In genomic region chr6:42407379-42407778, GRCh38 we compare ENCODE assay signal across 1 cellular context.
TF ChIP-seq lines count a peak whose summit lies in the region.

No MANE protein-coding gene starts in this region.

TF ChIP-seq in K562, 482 proteins besides CTCF, POLR2A, EP300 and RAD21 (continued from another document):
- no peak for TF ChIP-seq HSF4 (CRISPR knock-in tag; IDR thresholded peaks at IDR 0.05; ENCODE audit: borderline replicate concordance)
- no peak for TF ChIP-seq RBM14 (IDR thresholded peaks at IDR 0.05; ENCODE audit: borderline replicate concordance, insufficient read depth, low read depth, low read length)
- TF ChIP-seq CCNT2 (IDR thresholded peaks at IDR 0.05; ENCODE audit: borderline replicate concordance, extremely low read depth, insufficient read length, low read depth, low read length), result no peak
- TF ChIP-seq RFX5 (IDR thresholded peaks at IDR 0.05; ENCODE audit: low read depth, low read length), result no peak
- peak in 1 of 2 experiments; percentile 21; a peak in 1 of 4 replicates for TF ChIP-seq SRF (CRISPR knock-in tag; IDR thresholded peaks at IDR 0.05)
- TF ChIP-seq MYC (IDR thresholded peaks at IDR 0.05; ENCODE audit: low read depth, low read length), result peak; percentile 53; the same call in 1 of the 2 replicates
- no peak for TF ChIP-seq MYC (CRISPR knock-in tag; IDR thresholded peaks at IDR 0.05; ENCODE audit: borderline replicate concordance, low read depth)
- TF ChIP-seq, protein P1, sequence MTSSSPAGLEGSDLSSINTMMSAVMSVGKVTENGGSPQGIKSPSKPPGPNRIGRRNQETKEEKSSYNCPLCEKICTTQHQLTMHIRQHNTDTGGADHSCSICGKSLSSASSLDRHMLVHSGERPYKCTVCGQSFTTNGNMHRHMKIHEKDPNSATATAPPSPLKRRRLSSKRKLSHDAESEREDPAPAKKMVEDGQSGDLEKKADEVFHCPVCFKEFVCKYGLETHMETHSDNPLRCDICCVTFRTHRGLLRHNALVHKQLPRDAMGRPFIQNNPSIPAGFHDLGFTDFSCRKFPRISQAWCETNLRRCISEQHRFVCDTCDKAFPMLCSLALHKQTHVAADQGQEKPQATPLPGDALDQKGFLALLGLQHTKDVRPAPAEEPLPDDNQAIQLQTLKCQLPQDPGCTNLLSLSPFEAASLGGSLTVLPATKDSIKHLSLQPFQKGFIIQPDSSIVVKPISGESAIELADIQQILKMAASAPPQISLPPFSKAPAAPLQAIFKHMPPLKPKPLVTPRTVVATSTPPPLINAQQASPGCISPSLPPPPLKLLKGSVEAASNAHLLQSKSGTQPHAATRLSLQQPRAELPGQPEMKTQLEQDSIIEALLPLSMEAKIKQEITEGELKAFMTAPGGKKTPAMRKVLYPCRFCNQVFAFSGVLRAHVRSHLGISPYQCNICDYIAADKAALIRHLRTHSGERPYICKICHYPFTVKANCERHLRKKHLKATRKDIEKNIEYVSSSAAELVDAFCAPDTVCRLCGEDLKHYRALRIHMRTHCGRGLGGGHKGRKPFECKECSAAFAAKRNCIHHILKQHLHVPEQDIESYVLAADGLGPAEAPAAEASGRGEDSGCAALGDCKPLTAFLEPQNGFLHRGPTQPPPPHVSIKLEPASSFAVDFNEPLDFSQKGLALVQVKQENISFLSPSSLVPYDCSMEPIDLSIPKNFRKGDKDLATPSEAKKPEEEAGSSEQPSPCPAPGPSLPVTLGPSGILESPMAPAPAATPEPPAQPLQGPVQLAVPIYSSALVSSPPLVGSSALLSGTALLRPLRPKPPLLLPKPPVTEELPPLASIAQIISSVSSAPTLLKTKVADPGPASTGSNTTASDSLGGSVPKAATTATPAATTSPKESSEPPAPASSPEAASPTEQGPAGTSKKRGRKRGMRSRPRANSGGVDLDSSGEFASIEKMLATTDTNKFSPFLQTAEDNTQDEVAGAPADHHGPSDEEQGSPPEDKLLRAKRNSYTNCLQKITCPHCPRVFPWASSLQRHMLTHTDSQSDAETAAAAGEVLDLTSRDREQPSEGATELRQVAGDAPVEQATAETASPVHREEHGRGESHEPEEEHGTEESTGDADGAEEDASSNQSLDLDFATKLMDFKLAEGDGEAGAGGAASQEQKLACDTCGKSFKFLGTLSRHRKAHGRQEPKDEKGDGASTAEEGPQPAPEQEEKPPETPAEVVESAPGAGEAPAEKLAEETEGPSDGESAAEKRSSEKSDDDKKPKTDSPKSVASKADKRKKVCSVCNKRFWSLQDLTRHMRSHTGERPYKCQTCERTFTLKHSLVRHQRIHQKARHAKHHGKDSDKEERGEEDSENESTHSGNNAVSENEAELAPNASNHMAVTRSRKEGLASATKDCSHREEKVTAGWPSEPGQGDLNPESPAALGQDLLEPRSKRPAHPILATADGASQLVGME (CRISPR knock-in tag; IDR thresholded peaks at IDR 0.05), result no peak
- no peak for TF ChIP-seq KLF10 (CRISPR knock-in tag; IDR thresholded peaks at IDR 0.05)
- no peak for TF ChIP-seq MCM3 (IDR thresholded peaks at IDR 0.05)
- TF ChIP-seq ZFP1 (CRISPR knock-in tag; IDR thresholded peaks at IDR 0.05), result no peak
- TF ChIP-seq, protein P2, sequence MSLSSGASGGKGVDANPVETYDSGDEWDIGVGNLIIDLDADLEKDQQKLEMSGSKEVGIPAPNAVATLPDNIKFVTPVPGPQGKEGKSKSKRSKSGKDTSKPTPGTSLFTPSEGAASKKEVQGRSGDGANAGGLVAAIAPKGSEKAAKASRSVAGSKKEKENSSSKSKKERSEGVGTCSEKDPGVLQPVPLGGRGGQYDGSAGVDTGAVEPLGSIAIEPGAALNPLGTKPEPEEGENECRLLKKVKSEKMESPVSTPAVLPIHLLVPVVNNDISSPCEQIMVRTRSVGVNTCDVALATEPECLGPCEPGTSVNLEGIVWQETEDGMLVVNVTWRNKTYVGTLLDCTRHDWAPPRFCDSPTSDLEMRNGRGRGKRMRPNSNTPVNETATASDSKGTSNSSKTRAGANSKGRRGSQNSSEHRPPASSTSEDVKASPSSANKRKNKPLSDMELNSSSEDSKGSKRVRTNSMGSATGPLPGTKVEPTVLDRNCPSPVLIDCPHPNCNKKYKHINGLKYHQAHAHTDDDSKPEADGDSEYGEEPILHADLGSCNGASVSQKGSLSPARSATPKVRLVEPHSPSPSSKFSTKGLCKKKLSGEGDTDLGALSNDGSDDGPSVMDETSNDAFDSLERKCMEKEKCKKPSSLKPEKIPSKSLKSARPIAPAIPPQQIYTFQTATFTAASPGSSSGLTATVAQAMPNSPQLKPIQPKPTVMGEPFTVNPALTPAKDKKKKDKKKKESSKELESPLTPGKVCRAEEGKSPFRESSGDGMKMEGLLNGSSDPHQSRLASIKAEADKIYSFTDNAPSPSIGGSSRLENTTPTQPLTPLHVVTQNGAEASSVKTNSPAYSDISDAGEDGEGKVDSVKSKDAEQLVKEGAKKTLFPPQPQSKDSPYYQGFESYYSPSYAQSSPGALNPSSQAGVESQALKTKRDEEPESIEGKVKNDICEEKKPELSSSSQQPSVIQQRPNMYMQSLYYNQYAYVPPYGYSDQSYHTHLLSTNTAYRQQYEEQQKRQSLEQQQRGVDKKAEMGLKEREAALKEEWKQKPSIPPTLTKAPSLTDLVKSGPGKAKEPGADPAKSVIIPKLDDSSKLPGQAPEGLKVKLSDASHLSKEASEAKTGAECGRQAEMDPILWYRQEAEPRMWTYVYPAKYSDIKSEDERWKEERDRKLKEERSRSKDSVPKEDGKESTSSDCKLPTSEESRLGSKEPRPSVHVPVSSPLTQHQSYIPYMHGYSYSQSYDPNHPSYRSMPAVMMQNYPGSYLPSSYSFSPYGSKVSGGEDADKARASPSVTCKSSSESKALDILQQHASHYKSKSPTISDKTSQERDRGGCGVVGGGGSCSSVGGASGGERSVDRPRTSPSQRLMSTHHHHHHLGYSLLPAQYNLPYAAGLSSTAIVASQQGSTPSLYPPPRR (CRISPR knock-in tag; IDR thresholded peaks at IDR 0.05; ENCODE audit: borderline replicate concordance), result no peak
- TF ChIP-seq LARP7 (IDR thresholded peaks at IDR 0.05), result no peak
- TF ChIP-seq ZNF316 (IDR thresholded peaks at IDR 0.05), result no peak
- no peak for TF ChIP-seq BDP1 (IDR thresholded peaks at IDR 0.05; ENCODE audit: insufficient read depth, insufficient read length)
- TF ChIP-seq, protein P3, sequence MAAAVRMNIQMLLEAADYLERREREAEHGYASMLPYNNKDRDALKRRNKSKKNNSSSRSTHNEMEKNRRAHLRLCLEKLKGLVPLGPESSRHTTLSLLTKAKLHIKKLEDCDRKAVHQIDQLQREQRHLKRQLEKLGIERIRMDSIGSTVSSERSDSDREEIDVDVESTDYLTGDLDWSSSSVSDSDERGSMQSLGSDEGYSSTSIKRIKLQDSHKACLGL (CRISPR knock-in tag; IDR thresholded peaks at IDR 0.05; ENCODE audit: borderline replicate concordance, poor library complexity, severe bottlenecking), result no peak
- no peak for TF ChIP-seq ZEB2 (IDR thresholded peaks at IDR 0.05)
- TF ChIP-seq ZNF717 (CRISPR knock-in tag; IDR thresholded peaks at IDR 0.05), result no peak
- TF ChIP-seq RBBP5 (IDR thresholded peaks at IDR 0.05; ENCODE audit: borderline replicate concordance, insufficient read depth, low read length, poor library complexity, severe bottlenecking), result peak; percentile 44
- no peak for TF ChIP-seq NFRKB (IDR thresholded peaks at IDR 0.05; ENCODE audit: low read depth)
- TF ChIP-seq FOSL1 (tag; conservative IDR thresholded peaks at IDR 0.05), result peak; percentile 85
